In genomic region chr6:132964101-132964867, GRCh38 we compare ENCODE assay signal across 9 cellular contexts.
DNase-seq lines count a peak whose midpoint lies in the region; ATAC-seq, FAIRE-seq and TF ChIP-seq lines count a peak whose summit lies in the region.
"Had no signal": no experiment of that assay in that cellular context is flagged by ENCODE, and none has a peak within 500 bp of the region (broad histone marks: within the 10 kb centered on the region; RNA-seq: fewer than 3 reads in every experiment).

No MANE protein-coding gene starts in this region.

- peak; percentile 83 for TF ChIP-seq EP300 in K562 (IDR thresholded peaks at IDR 0.05; ENCODE audit: low read length)

- no peaks in the 10 kb centered on the region for H3K27me3 Mint-ChIP-seq in osteocyte (ENCODE audit: unreplicated experiment)

- no peaks in the 10 kb centered on the region for H3K79me2 ChIP-seq in K562 (ENCODE audit: control insufficient read depth, insufficient read depth, low read length)

- no peak for TF ChIP-seq POLR2A in K562 (conservative IDR thresholded peaks at IDR 0.05)

- no peaks in the 10 kb centered on the region for H3K36me3 ChIP-seq in K562 (ENCODE audit: control insufficient read depth, insufficient read depth, low read length)

- no peak overlapping the region for H3K9ac ChIP-seq in K562 (ENCODE audit: insufficient read depth in 1 of 2, low read depth in 2 of 2, low read length in 2 of 2)

- H3K4me2 ChIP-seq in K562 (ENCODE audit: insufficient read depth, low read length), result peak overlapping the region; percentile 24; the same call in 1 of the 2 replicates

- intact Hi-C loops in K562 (cut with micrococcal nuclease), result loop anchor here (10.0 kb wide), 2 partner anchors 299 to 1131 kb away; no protein-coding TSS in a partner anchor

- peak; percentile 43 to 82 for DNase-seq in NCI-H2081 (lab: John Stamatoyannopoulos, UW)
- DNase-seq in K562 (ENCODE audit: extremely low read depth in 1 of 4, low spot score in 3 of 4), result peak; percentile 32 to 75 (median 50)
- no peak for DNase-seq in osteocyte (ENCODE audit: extremely low spot score, unreplicated experiment)
- DNase-seq in activated gamma-delta T cell (lab: John Stamatoyannopoulos, UW), result no peak
- DNase-seq in activated CD4-positive, alpha-beta T cell treated with anti-CD3 and anti-CD28 coated beads for 4 hours, result no peak
- DNase-seq: RPMI8226 had no signal

- WGBS in K562 (ENCODE audit: insufficient coverage, low coverage, missing lambda C conversion rate), result 0% methylated on average over 4 of the region's 4 CpGs

- FAIRE-seq in K562 (lab: Jason Lieb, UNC), result peak; percentile 82

- CTCF ChIA-PET in K562 (lab: Yijun Ruan, JAX; ENCODE audit: low intra/inter-chr PET ratio), result interaction anchor here (0.9 kb wide), 1 partner anchor 590 kb away, joined by 3 read pairs; no protein-coding TSS in a partner anchor

- H3K4me1 Mint-ChIP-seq in osteocyte (ENCODE audit: unreplicated experiment), result peaks cover 25% of the 10 kb centered on the region

- BruUV-seq in K562 (replicated peaks; lab: Mats Ljungman, UMichigan), result no TSS peak

- no peak overlapping the region for H3K4me3 Mint-ChIP-seq in osteocyte (ENCODE audit: unreplicated experiment)

- H4K20me1 ChIP-seq in K562 (replicated peaks; ENCODE audit: control insufficient read depth, insufficient read depth, low read length), result no peaks in the 10 kb centered on the region

- peak overlapping the region; percentile 28 for H3K27ac Mint-ChIP-seq in osteocyte (ENCODE audit: unreplicated experiment)

- H3K9me1 ChIP-seq in K562 (ENCODE audit: control insufficient read depth, insufficient read depth, low read length), result no peaks in the 10 kb centered on the region

- peak; percentile 47 for ATAC-seq in GM21360 (IDR thresholded peaks at IDR 0.05; ENCODE audit: unreplicated experiment)
- ATAC-seq in K562, result peak; percentile 82
- no peak for ATAC-seq in HG02642 (IDR thresholded peaks at IDR 0.05; ENCODE audit: poor library complexity, unreplicated experiment)
- ATAC-seq in HG03108 (IDR thresholded peaks at IDR 0.05; ENCODE audit: unreplicated experiment), result no peak

- no peak overlapping the region for H3K4me3 ChIP-seq in K562

- POLR2A ChIA-PET in K562 (lab: Yijun Ruan, JAX), result interaction anchor here (0.6 kb wide), 2 partner anchors 152 to 540 kb away, joined by 3 to 4 read pairs; no protein-coding TSS in a partner anchor

- H2AFZ ChIP-seq in K562 (ENCODE audit: low read depth, low read length), result no peak overlapping the region; the same call in 1 of the 2 replicates

- TF ChIP-seq RAD21 in K562 (CRISPR knock-in tag; conservative IDR thresholded peaks at IDR 0.05 in 1 of 2, IDR thresholded peaks at IDR 0.05 in 1 of 2), result no peak

- H3K27me3 ChIP-seq in K562 (ENCODE audit: control insufficient read depth in 2 of 2, insufficient read depth in 2 of 2, low read length in 2 of 2), result no peaks in the 10 kb centered on the region

- H3K9me3 ChIP-seq in K562 (replicated peaks; ENCODE audit: control insufficient read depth, insufficient read depth, low read depth, low read length), result no peaks in the 10 kb centered on the region

- peaks cover 0 to 17% of the 10 kb centered on the region in 2 experiments; a peak in 3 of 5 replicates for H3K4me1 ChIP-seq in K562 (replicated peaks in 1 of 2; ENCODE audit: control insufficient read depth in 2 of 2, insufficient read depth in 2 of 2, low read length in 2 of 2)

- no peak for TF ChIP-seq CTCF in K562 (IDR thresholded peaks at IDR 0.05 in 2 of 3, conservative IDR thresholded peaks at IDR 0.05 in 1 of 3; ENCODE audit: insufficient read depth in 2 of 3, low read depth in 1 of 3, low read length in 3 of 3)
- no peak for TF ChIP-seq CTCF in osteocyte (IDR thresholded peaks at IDR 0.05)

- no peaks in the 10 kb centered on the region for H3K36me3 Mint-ChIP-seq in osteocyte (ENCODE audit: unreplicated experiment)

- H3K9me3 Mint-ChIP-seq in osteocyte (ENCODE audit: unreplicated experiment), result no peaks in the 10 kb centered on the region

- peak overlapping the region; percentile 37; the same call in 1 of the 3 replicates for H3K27ac ChIP-seq in K562 (ENCODE audit: extremely low read depth, low read depth, low read length)

- in situ Hi-C loops in K562 (cut with MboI), result loop anchor here (5.0 to 25.0 kb wide), 2 partner anchors 588 to 948 kb away; no protein-coding TSS in a partner anchor

TF ChIP-seq in K562, 482 proteins besides CTCF, POLR2A, EP300 and RAD21 (continues in another document):
- TF ChIP-seq ZNF561 (CRISPR knock-in tag; conservative IDR thresholded peaks at IDR 0.05) (no peak), BRF2 (IDR thresholded peaks at IDR 0.05; ENCODE audit: borderline replicate concordance, insufficient read depth, insufficient read length) (no peak), SIRT6 (IDR thresholded peaks at IDR 0.05; ENCODE audit: low read depth, low read length) (no peak), CEBPB (tag; IDR thresholded peaks at IDR 0.05) (no peak), HMGN3 (IDR thresholded peaks at IDR 0.05; ENCODE audit: borderline replicate concordance, extremely low read depth, insufficient read length, low read depth, low read length) (peak; percentile 53), TEAD1 (CRISPR knock-in tag; IDR thresholded peaks at IDR 0.05) (no peak), ATF3 (IDR thresholded peaks at IDR 0.05) (peak; percentile 92), ATF3 (CRISPR knock-in tag; conservative IDR thresholded peaks at IDR 0.05) (peak; percentile 68; the same call in 1 of the 2 replicates), NFE2 (IDR thresholded peaks at IDR 0.05; ENCODE audit: low read depth) (peak; percentile 39; the same call in 1 of the 2 replicates), TRIM25 (IDR thresholded peaks at IDR 0.05; ENCODE audit: borderline replicate concordance) (no peak), ZNF224 (CRISPR knock-in tag; IDR thresholded peaks at IDR 0.05) (no peak), SMARCA4 (IDR thresholded peaks at IDR 0.05) (peak; percentile 95), KLF10 (CRISPR knock-in tag; IDR thresholded peaks at IDR 0.05) (no peak), THRB (CRISPR knock-in tag; conservative IDR thresholded peaks at IDR 0.05) (no peak), MAX (CRISPR knock-in tag; IDR thresholded peaks at IDR 0.05) (no peak), NUFIP1 (IDR thresholded peaks at IDR 0.05; ENCODE audit: partially characterized antibody) (no peak)
- TF ChIP-seq, protein P1, sequence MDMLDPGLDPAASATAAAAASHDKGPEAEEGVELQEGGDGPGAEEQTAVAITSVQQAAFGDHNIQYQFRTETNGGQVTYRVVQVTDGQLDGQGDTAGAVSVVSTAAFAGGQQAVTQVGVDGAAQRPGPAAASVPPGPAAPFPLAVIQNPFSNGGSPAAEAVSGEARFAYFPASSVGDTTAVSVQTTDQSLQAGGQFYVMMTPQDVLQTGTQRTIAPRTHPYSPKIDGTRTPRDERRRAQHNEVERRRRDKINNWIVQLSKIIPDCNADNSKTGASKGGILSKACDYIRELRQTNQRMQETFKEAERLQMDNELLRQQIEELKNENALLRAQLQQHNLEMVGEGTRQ (CRISPR knock-in tag; IDR thresholded peaks at IDR 0.05), result no peak

Comparison
In these comparisons a context has a peak if more than half of its experiments do, and no peak if none do; other contexts are left out.
1. ATAC-seq: peak in GM21360 (single experiment) and K562 (single experiment); none in HG02642 (single experiment) and HG03108 (single experiment).
2. DNase-seq: peak in NCI-H2081 (2 of 2) and K562 (4 of 4); none in osteocyte (single experiment), activated gamma-delta T cell (single experiment) and activated CD4-positive, alpha-beta T cell treated with anti-CD3 and anti-CD28 coated beads for 4 hours (0 of 2).